In the genomic region with DNA sequence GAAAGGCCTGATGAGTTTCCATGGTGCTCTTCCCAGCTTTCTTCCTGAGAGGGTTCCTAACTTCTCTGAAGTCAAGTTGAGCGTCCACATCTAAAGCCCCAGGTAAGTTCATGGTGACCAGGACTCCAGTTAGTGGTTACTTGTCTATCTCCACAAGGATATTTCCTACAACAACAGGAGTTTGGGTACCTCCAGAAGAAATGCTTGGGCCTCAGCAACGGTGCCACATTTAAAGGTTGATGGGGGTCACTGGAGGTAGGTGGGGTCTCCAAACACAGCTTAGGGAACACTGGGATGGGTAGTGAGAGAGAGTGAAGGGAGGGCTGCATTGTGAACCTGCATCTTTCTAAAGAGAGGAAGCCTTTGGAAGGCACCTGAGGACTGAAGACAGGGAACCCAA, we compare ENCODE assay signal across 1 cellular context.
TF ChIP-seq lines count a peak whose summit lies in the region.

No MANE protein-coding gene starts in this region.

TF ChIP-seq in IMR-90, 13 proteins besides CTCF, POLR2A, EP300 and RAD21 (continued from another document):
- TF ChIP-seq RFX5 (IDR thresholded peaks at IDR 0.05; ENCODE audit: low read depth, low read length) (no peak), FOS (IDR thresholded peaks at IDR 0.05; ENCODE audit: low read depth, low read length) (no peak), SMC3 (IDR thresholded peaks at IDR 0.05; ENCODE audit: low read depth, low read length) (no peak), BHLHE40 (IDR thresholded peaks at IDR 0.05; ENCODE audit: low read depth, low read length) (no peak), NFE2L2 (IDR thresholded peaks at IDR 0.05; ENCODE audit: low read depth, low read length) (no peak), CHD1 (IDR thresholded peaks at IDR 0.05; ENCODE audit: low read depth, low read length) (no peak), MXI1 (IDR thresholded peaks at IDR 0.05; ENCODE audit: borderline replicate concordance, low read depth, low read length) (no peak), CEBPB (IDR thresholded peaks at IDR 0.05; ENCODE audit: low read depth, low read length) (no peak), RCOR1 (IDR thresholded peaks at IDR 0.05; ENCODE audit: insufficient replicate concordance, low read length) (no peak)
- TF ChIP-seq, protein P1, sequence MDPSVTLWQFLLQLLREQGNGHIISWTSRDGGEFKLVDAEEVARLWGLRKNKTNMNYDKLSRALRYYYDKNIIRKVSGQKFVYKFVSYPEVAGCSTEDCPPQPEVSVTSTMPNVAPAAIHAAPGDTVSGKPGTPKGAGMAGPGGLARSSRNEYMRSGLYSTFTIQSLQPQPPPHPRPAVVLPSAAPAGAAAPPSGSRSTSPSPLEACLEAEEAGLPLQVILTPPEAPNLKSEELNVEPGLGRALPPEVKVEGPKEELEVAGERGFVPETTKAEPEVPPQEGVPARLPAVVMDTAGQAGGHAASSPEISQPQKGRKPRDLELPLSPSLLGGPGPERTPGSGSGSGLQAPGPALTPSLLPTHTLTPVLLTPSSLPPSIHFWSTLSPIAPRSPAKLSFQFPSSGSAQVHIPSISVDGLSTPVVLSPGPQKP (IDR thresholded peaks at IDR 0.05; ENCODE audit: borderline replicate concordance, low read depth, low read length), result no peak
